Comparison of ENCODE assay signal across 9 cellular contexts in genomic region chr5:9361835-9362234, GRCh38.
DNase-seq lines count a peak whose midpoint lies in the region; ATAC-seq and TF ChIP-seq lines count a peak whose summit lies in the region.
"Had no signal": no experiment of that assay in that cellular context is flagged by ENCODE, and none has a peak within 500 bp of the region (broad histone marks: within the 10 kb centered on the region; RNA-seq: fewer than 3 reads in every experiment).

No MANE protein-coding gene starts in this region.

- H3K4me3 ChIP-seq in HCT116 (replicated peaks in 1 of 2; ENCODE audit: low read depth in 1 of 2, low read length in 2 of 2) (no peak overlapping the region), esophagus squamous epithelium (no peak overlapping the region)

- BruUV-seq in HCT116 (replicated peaks; lab: Mats Ljungman, UMichigan), result no TSS peak

- WGBS in esophagus squamous epithelium, 2 donors, result 49 to 51% methylated on average over 8 of the region's 8 CpGs

- no peaks in the 10 kb centered on the region for H3K9me3 Mint-ChIP-seq in activated T-helper 1 cell treated with anti-CD3 and anti-CD28 coated beads, Interleukin-12 subunit alpha, Interleukin-12 subunit beta, Interleukin-2, Interleukin-4 antibody, amounts not matched to agents 30 ng/mL and 10 ng/mL and 1 ng/mL, durations not matched to agents 14 hours and 24 hours and 36 hours

- TF ChIP-seq POLR2A in HCT116 (IDR thresholded peaks at IDR 0.05; ENCODE audit: borderline replicate concordance, extremely low read depth, insufficient read depth, insufficient read length) (no peak), esophagus squamous epithelium (IDR thresholded peaks at IDR 0.05) (no peak)

- intact Hi-C loops in HCT116 (cut with micrococcal nuclease) (no loop called here), esophagus squamous epithelium (cut with DNase I) (no loop called here)
- intact Hi-C loops in activated T-helper 1 cell treated with anti-CD3 and anti-CD28 coated beads, Interleukin-12 subunit alpha, Interleukin-12 subunit beta, Interleukin-2, Interleukin-4 antibody, amounts not matched to agents 30 ng/mL and 10 ng/mL and 1 ng/mL, durations not matched to agents 14 hours and 24 hours and 36 hours (cut with micrococcal nuclease), result loop anchor here (10.0 kb wide), 1 partner anchor 183 kb away; the partner anchor contains the start of gene SEMA5A

- POLR2A ChIA-PET in HCT116 (lab: Charles Lee), result no interaction called here

- no peak overlapping the region for H3K9ac ChIP-seq in HCT116 (ENCODE audit: low read length)

- H3K27ac ChIP-seq in HCT116 (ENCODE audit: low read depth, low read length), result no peak overlapping the region
- no peak overlapping the region for H3K27ac ChIP-seq in esophagus squamous epithelium
- H3K27ac ChIP-seq: neutrophil had no signal

- no peak for ATAC-seq in HCT116

- H3K4me1 ChIP-seq in HCT116 (ENCODE audit: control insufficient read depth in 1 of 2, insufficient read depth in 2 of 2, low read length in 2 of 2) (no peaks in the 10 kb centered on the region), esophagus squamous epithelium (no peaks in the 10 kb centered on the region)

- H3K27me3 ChIP-seq in HCT116 (ENCODE audit: insufficient read depth, low read length) (no peaks in the 10 kb centered on the region), esophagus squamous epithelium (no peaks in the 10 kb centered on the region)
- H3K27me3 ChIP-seq: neutrophil had no signal

- no peaks in the 10 kb centered on the region for H3K79me2 ChIP-seq in HCT116 (ENCODE audit: insufficient read depth, low read length)

- H3K27me3 Mint-ChIP-seq in activated T-helper 1 cell treated with anti-CD3 and anti-CD28 coated beads, Interleukin-12 subunit alpha, Interleukin-12 subunit beta, Interleukin-2, Interleukin-4 antibody, amounts not matched to agents 30 ng/mL and 10 ng/mL and 1 ng/mL, durations not matched to agents 14 hours and 24 hours and 36 hours (ENCODE audit: insufficient read depth), result no peaks in the 10 kb centered on the region

- no peak overlapping the region for H3K4me3 Mint-ChIP-seq in activated T-helper 1 cell treated with anti-CD3 and anti-CD28 coated beads, Interleukin-12 subunit alpha, Interleukin-12 subunit beta, Interleukin-2, Interleukin-4 antibody, amounts not matched to agents 30 ng/mL and 10 ng/mL and 1 ng/mL, durations not matched to agents 14 hours and 24 hours and 36 hours

- DNase-seq in A172 (ENCODE audit: low spot score) (peak; percentile 76), HCT116 (ENCODE audit: low read depth, low spot score) (peak; percentile 6), LHCN-M2 (ENCODE audit: low read depth) (peak; percentile 79), T-helper 2 cell (peak in 3 of 5 experiments; percentile 37 to 87 (median 47)), esophagus squamous epithelium (lab: John Stamatoyannopoulos, UW) (no peak), nucleus accumbens (lab: John Stamatoyannopoulos, UW) (peak in 36 of 56 donors; percentile 6 to 59 (median 18))
- DNase-seq in activated T-helper 1 cell treated with anti-CD3 and anti-CD28 coated beads, Interleukin-12 subunit alpha, Interleukin-12 subunit beta, Interleukin-2, Interleukin-4 antibody, amounts not matched to agents 30 ng/mL and 10 ng/mL and 1 ng/mL, durations not matched to agents 14 hours and 24 hours and 36 hours (ENCODE audit: low spot score), result no peak

- H4K20me1 ChIP-seq in HCT116 (ENCODE audit: insufficient read depth), result no peaks in the 10 kb centered on the region

- no peak overlapping the region for H2AFZ ChIP-seq in HCT116 (ENCODE audit: low read depth, low read length, poor library complexity, severe bottlenecking)

- RAD21 ChIA-PET in HCT116 (lab: Charles Lee; ENCODE audit: low non-redundant PET in 1 of 2, low total read pairs in 2 of 2, uncharacterized antibody in 2 of 2, unreplicated experiment in 2 of 2), result no interaction called here

- H3K27ac Mint-ChIP-seq in activated T-helper 1 cell treated with anti-CD3 and anti-CD28 coated beads, Interleukin-12 subunit alpha, Interleukin-12 subunit beta, Interleukin-2, Interleukin-4 antibody, amounts not matched to agents 30 ng/mL and 10 ng/mL and 1 ng/mL, durations not matched to agents 14 hours and 24 hours and 36 hours, result no peak overlapping the region

- CTCF ChIA-PET in HCT116 (lab: Charles Lee), result no interaction called here

- no peaks in the 10 kb centered on the region for H3K36me3 Mint-ChIP-seq in activated T-helper 1 cell treated with anti-CD3 and anti-CD28 coated beads, Interleukin-12 subunit alpha, Interleukin-12 subunit beta, Interleukin-2, Interleukin-4 antibody, amounts not matched to agents 30 ng/mL and 10 ng/mL and 1 ng/mL, durations not matched to agents 14 hours and 24 hours and 36 hours (ENCODE audit: low read depth)

- H3K4me2 ChIP-seq in HCT116 (ENCODE audit: low read length), result no peak overlapping the region

- no peaks in the 10 kb centered on the region for H3K36me3 ChIP-seq in HCT116 (ENCODE audit: control insufficient read depth in 1 of 2, insufficient read depth in 2 of 2, low read length in 2 of 2)
- no peaks in the 10 kb centered on the region for H3K36me3 ChIP-seq in esophagus squamous epithelium
- H3K36me3 ChIP-seq: neutrophil had no signal

- H3K9me3 ChIP-seq in HCT116 (ENCODE audit: control insufficient read depth in 1 of 2, insufficient read depth in 1 of 2, low read depth in 1 of 2, low read length in 2 of 2), result peaks cover 7 to 22% of the 10 kb centered on the region in 2 experiments; a peak in 2 of 4 replicates
- no peaks in the 10 kb centered on the region for H3K9me3 ChIP-seq in esophagus squamous epithelium
- H3K9me3 ChIP-seq: neutrophil had no signal

- TF ChIP-seq CTCF in GM12801 (IDR thresholded peaks at IDR 0.05; ENCODE audit: extremely low read depth, insufficient read length) (peak; percentile 73), HCT116 (IDR thresholded peaks at IDR 0.05 in 2 of 3, conservative IDR thresholded peaks at IDR 0.05 in 1 of 3; ENCODE audit: borderline replicate concordance in 1 of 3, insufficient read depth in 1 of 3, low read depth in 2 of 3, low read length in 2 of 3) (peak in 2 of 3 experiments; percentile 46 to 61; a peak in 4 of 6 replicates), esophagus squamous epithelium (IDR thresholded peaks at IDR 0.05) (peak in 5 of 6 experiments; percentile 57 to 80 (median 60))

- no peaks in the 10 kb centered on the region for H3K4me1 Mint-ChIP-seq in activated T-helper 1 cell treated with anti-CD3 and anti-CD28 coated beads, Interleukin-12 subunit alpha, Interleukin-12 subunit beta, Interleukin-2, Interleukin-4 antibody, amounts not matched to agents 30 ng/mL and 10 ng/mL and 1 ng/mL, durations not matched to agents 14 hours and 24 hours and 36 hours (ENCODE audit: low read depth)

- 0 out of 2 replicates have a peak, but pooled peaks have one; percentile 6 for TF ChIP-seq RAD21 in HCT116 (IDR thresholded peaks at IDR 0.05; ENCODE audit: low read depth)

- H3K9me2 ChIP-seq in HCT116 (ENCODE audit: insufficient read depth), result no peaks in the 10 kb centered on the region

TF ChIP-seq in HCT116, 20 proteins besides CTCF, POLR2A, EP300 and RAD21:
- TF ChIP-seq ZBTB33 (IDR thresholded peaks at IDR 0.05; ENCODE audit: extremely low read depth, insufficient replicate concordance, low read length) (no peak), EZH2 (IDR thresholded peaks at IDR 0.05) (no peak), SIN3A (IDR thresholded peaks at IDR 0.05; ENCODE audit: low read depth) (no peak), YY1 (IDR thresholded peaks at IDR 0.05; ENCODE audit: extremely low read depth, insufficient replicate concordance, low read depth, low read length) (no peak), FOSL1 (IDR thresholded peaks at IDR 0.05; ENCODE audit: low read depth) (no peak), POLR2AphosphoS5 (IDR thresholded peaks at IDR 0.05; ENCODE audit: low read depth, low read length) (no peak), CBX3 (IDR thresholded peaks at IDR 0.05; ENCODE audit: low read depth) (no peak), EZH2phosphoT487 (IDR thresholded peaks at IDR 0.05; ENCODE audit: borderline replicate concordance) (no peak), REST (IDR thresholded peaks at IDR 0.05; ENCODE audit: low read depth) (no peak)
TF ChIP-seq in HCT116: peak in this region for 0.

Comparison
In these comparisons a context has a peak if more than half of its experiments do, and no peak if none do; other contexts are left out.
1. DNase-seq: peak in A172 (single experiment), HCT116 (single experiment), LHCN-M2 (single experiment), T-helper 2 cell (3 of 5) and nucleus accumbens (36 of 56); none in esophagus squamous epithelium (single experiment) and activated T-helper 1 cell treated with anti-CD3 and anti-CD28 coated beads, Interleukin-12 subunit alpha, Interleukin-12 subunit beta, Interleukin-2, Interleukin-4 antibody, amounts not matched to agents 30 ng/mL and 10 ng/mL and 1 ng/mL, durations not matched to agents 14 hours and 24 hours and 36 hours (single experiment).
2. Peak in every context shown above with its lines, with median percentiles within 50 percentile points of each other: CTCF ChIP-seq.